Comparison of ENCODE assay signal across 13 cellular contexts in the genomic region with DNA sequence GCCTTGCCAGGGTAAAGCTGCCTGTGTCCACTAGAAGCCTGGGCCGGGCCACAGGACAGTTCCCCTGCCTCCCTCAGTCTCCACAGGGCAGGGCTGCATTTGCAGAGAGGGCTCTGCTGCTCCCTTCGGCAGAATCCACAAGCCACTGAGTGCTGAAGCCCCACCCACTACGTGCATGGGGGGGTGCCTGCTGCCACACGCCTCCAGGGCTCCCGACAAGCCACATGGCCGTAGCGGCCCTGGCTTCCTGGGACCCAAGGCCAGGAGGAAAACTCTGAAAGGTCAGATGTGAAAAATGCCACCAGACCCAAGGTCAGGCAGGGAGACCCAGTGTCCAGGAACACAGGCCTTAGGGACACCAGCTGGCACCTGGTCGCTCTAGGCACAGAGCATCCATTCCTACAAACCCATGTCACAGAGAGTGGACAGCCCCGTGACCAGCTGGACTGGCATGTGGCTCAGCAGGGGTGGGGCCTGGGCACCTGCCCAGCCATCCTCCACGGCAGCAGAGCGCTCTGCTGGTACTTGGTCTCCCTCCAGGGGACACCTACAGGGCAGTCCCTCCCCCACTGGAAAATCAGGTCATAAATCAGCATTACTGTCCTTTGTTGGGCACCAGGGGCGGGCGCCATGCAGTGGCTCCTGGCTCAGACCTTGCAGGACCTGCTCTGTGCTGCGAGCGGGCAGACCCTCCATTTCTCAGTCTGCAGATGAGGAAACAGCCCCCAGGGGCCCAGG. TPM values are rescaled to one million over a fixed set of nuclear protein-coding genes. Genes with fewer than 3 reads are reported as not detected.
DNase-seq lines count a peak whose midpoint lies in the region; ATAC-seq, FAIRE-seq and TF ChIP-seq lines count a peak whose summit lies in the region.
"Had no signal": no experiment of that assay in that cellular context is flagged by ENCODE, and none has a peak within 500 bp of the region (broad histone marks: within the 10 kb centered on the region; RNA-seq: fewer than 3 reads in every experiment).

No MANE protein-coding gene starts in this region.

- BruUV-seq in PC-3 (replicated peaks; lab: Mats Ljungman, UMichigan), result no TSS peak

- TF ChIP-seq CTCF in PC-3 (conservative IDR thresholded peaks at IDR 0.05; ENCODE audit: low read depth, low read length), result no peak
- no peak for TF ChIP-seq CTCF in kidney (IDR thresholded peaks at IDR 0.05; ENCODE audit: borderline replicate concordance, extremely low read depth, insufficient read depth)
- no peak for TF ChIP-seq CTCF in HFFc6 (IDR thresholded peaks at IDR 0.05)

- no peak overlapping the region for H2AFZ ChIP-seq in PC-3 (ENCODE audit: low read length)

- peaks cover 16% of the 10 kb centered on the region for H4K20me1 ChIP-seq in PC-3 (ENCODE audit: low read length)

- ATAC-seq in PC-3, result no peak

- no peaks in the 10 kb centered on the region for H3K36me3 ChIP-seq in PC-3 (ENCODE audit: low read depth, low read length)
- no peaks in the 10 kb centered on the region for H3K36me3 ChIP-seq in kidney (ENCODE audit: control insufficient read depth in 1 of 2, insufficient read depth in 2 of 2, low read length in 2 of 2)
- H3K36me3 ChIP-seq: SJSA1, tibial artery had no signal

- no peaks in the 10 kb centered on the region for H3K9me2 ChIP-seq in PC-3 (replicated peaks; ENCODE audit: low read length)

- intact Hi-C loops in PC-3 (cut with micrococcal nuclease) (loop anchor here (5.0 kb wide), 1 partner anchor 39 kb away; no protein-coding TSS in a partner anchor), kidney (cut with DNase I) (no loop called here)

- DNase-seq in HT-29 (ENCODE audit: low spot score) (peak; percentile 61), PC-3 (peak; percentile 52), kidney (peak; percentile 90), D341Med (ENCODE audit: low spot score) (no peak), HFFc6 (no peak)
- no peak for DNase-seq in activated naive CD8-positive, alpha-beta T cell treated with anti-CD3 and anti-CD28 coated beads for 36 hours
- DNase-seq: activated CD4-positive, alpha-beta T cell treated with anti-CD3 and anti-CD28 coated beads for 48 hours; activated naive CD4-positive, alpha-beta T cell; NCI-H187; tibial artery had no signal

- H3K9me3 Mint-ChIP-seq in activated naive CD8-positive, alpha-beta T cell treated with anti-CD3 and anti-CD28 coated beads for 36 hours, result no peaks in the 10 kb centered on the region
- H3K9me3 Mint-ChIP-seq in HFFc6, result peaks cover 7% of the 10 kb centered on the region; the same call in 1 of the 2 replicates

- H3K36me3 Mint-ChIP-seq in activated naive CD8-positive, alpha-beta T cell treated with anti-CD3 and anti-CD28 coated beads for 36 hours, result no peaks in the 10 kb centered on the region
- H3K36me3 Mint-ChIP-seq in HFFc6 (ENCODE audit: low read depth), result peaks cover 13% of the 10 kb centered on the region

- FAIRE-seq in kidney (lab: Jason Lieb, UNC), result no peak

- H3K27ac ChIP-seq in PC-3 (ENCODE audit: low read length) (no peak overlapping the region), kidney (ENCODE audit: low read depth in 2 of 2, low read length in 2 of 2) (peak overlapping the region in 1 of 2 donors; percentile 47), skin epidermis (peak overlapping the region in 14 of 21 experiments; percentile 7 to 70 (median 44))
- H3K27ac ChIP-seq: coronary artery, SJSA1 had no signal

- no peaks in the 10 kb centered on the region for H3K27me3 Mint-ChIP-seq in activated naive CD8-positive, alpha-beta T cell treated with anti-CD3 and anti-CD28 coated beads for 36 hours
- no peaks in the 10 kb centered on the region; the same call in 1 of the 2 replicates for H3K27me3 Mint-ChIP-seq in HFFc6 (ENCODE audit: insufficient read depth)

- peaks cover 3% of the 10 kb centered on the region for H3K4me1 Mint-ChIP-seq in activated naive CD8-positive, alpha-beta T cell treated with anti-CD3 and anti-CD28 coated beads for 36 hours
- H3K4me1 Mint-ChIP-seq in HFFc6 (ENCODE audit: low read depth), result peaks cover 34% of the 10 kb centered on the region

- H3K9me3 ChIP-seq in PC-3 (ENCODE audit: low read length), result no peaks in the 10 kb centered on the region
- no peaks in the 10 kb centered on the region for H3K9me3 ChIP-seq in kidney (ENCODE audit: control insufficient read depth in 1 of 2, low read length in 2 of 2)
- H3K9me3 ChIP-seq: SJSA1, tibial artery had no signal

- H3K4me3 Mint-ChIP-seq in activated naive CD8-positive, alpha-beta T cell treated with anti-CD3 and anti-CD28 coated beads for 36 hours, result no peak overlapping the region
- no peak overlapping the region for H3K4me3 Mint-ChIP-seq in HFFc6

- H3K27ac Mint-ChIP-seq in activated naive CD8-positive, alpha-beta T cell treated with anti-CD3 and anti-CD28 coated beads for 36 hours, result no peak overlapping the region
- H3K27ac Mint-ChIP-seq in HFFc6, result no peak overlapping the region

- CTCF ChIA-PET in PC-3 (lab: Charles Lee), result no interaction called here

- H3K4me1 ChIP-seq in PC-3 (ENCODE audit: insufficient read depth, low read length), result peaks cover 43% of the 10 kb centered on the region
- peaks cover 44 to 47% of the 10 kb centered on the region in 2 donors for H3K4me1 ChIP-seq in kidney (ENCODE audit: control insufficient read depth in 1 of 2, insufficient read depth in 1 of 2, low read depth in 1 of 2, low read length in 2 of 2)

- no peaks in the 10 kb centered on the region for H3K27me3 ChIP-seq in PC-3 (ENCODE audit: low read length)
- H3K27me3 ChIP-seq: SJSA1, tibial artery had no signal

- H3K79me2 ChIP-seq in PC-3 (ENCODE audit: low read length), result peaks cover 92% of the 10 kb centered on the region

- H3K4me3 ChIP-seq in PC-3 (ENCODE audit: low read length), result no peak overlapping the region
- no peak overlapping the region for H3K4me3 ChIP-seq in kidney (ENCODE audit: low read length in 2 of 2)
- H3K4me3 ChIP-seq in skin epidermis, result no peak overlapping the region
- H3K4me3 ChIP-seq: coronary artery, SJSA1, tibial artery had no signal

- no peak overlapping the region for H3K4me2 ChIP-seq in PC-3 (ENCODE audit: low read length)

- POLR2A ChIA-PET in PC-3 (lab: Charles Lee; ENCODE audit: unreplicated experiment), result no interaction called here

- H3K9ac ChIP-seq in PC-3 (ENCODE audit: low read length) (no peak overlapping the region), kidney (ENCODE audit: low read length in 2 of 2) (peak overlapping the region in 1 of 2 donors; percentile 41)

- no peaks in the 10 kb centered on the region for H3F3A ChIP-seq in PC-3 (ENCODE audit: low read length, unreplicated experiment)

RNA-seq across cellular contexts. Expression of a gene that starts 42.9 kb away (rescaled TPM):
- 23.8 and 30.7 TPM in 2 replicates for total RNA-seq in HT-29 (2014; rRNA removed; shearing (Covaris generic))
- 36.4 and 44.6 TPM in 2 replicates for total RNA-seq in PC-3 (2014; rRNA removed)
- 21.4 TPM for total RNA-seq in kidney
- polyA plus RNA-seq in kidney (ENCODE audit: insufficient read depth, low read depth, low replicate concordance), result 14.7 TPM
- total RNA-seq in activated naive CD8-positive, alpha-beta T cell treated with anti-CD3 and anti-CD28 coated beads for 36 hours, result 1 to 10 TPM; 6.3 to 8.9 TPM
- 10 to 100 TPM; 31.3 to 41.4 (median 34.3) TPM for total RNA-seq in HFFc6 (2021; fragmentation: NEBNext Ultra II Directional; extraction: Animal tissue kit (Norgen Biotek cat#: 25700))

Comparison
In these comparisons a context has a peak if more than half of its experiments do, and no peak if none do; other contexts are left out.
1. DNase-seq: peak in HT-29 (single experiment), PC-3 (single experiment) and kidney (single experiment); none in D341Med (single experiment), activated naive CD8-positive, alpha-beta T cell treated with anti-CD3 and anti-CD28 coated beads for 36 hours (single experiment) and HFFc6 (single experiment).